Comparison of ENCODE assay signal across 23 cellular contexts in the genomic region with DNA sequence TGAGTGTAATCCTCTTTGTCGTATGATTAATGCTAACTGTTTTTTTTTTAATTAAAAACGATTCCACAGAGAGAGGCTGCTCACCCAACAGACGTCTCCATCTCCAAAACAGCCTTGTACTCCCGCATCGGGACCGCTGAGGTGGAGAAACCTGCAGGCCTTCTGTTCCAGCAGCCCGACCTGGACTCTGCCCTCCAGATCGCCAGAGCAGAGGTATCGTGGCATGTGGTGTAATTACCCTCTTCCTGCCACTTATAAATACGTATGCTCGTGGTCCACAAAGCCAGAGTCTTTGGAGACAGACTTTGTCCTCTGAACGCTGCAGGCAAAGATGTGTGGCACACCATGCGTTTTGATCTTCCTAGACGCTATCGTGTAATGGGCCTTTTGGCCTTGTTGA. TPM values are rescaled to one million over a fixed set of nuclear protein-coding genes. Genes with fewer than 3 reads are reported as not detected.
"Had no signal": no experiment of that assay in that cellular context is flagged by ENCODE, and none has a peak within 500 bp of the region (broad histone marks: within the 10 kb centered on the region; RNA-seq: fewer than 3 reads in every experiment).

No MANE protein-coding gene starts in this region.

- H3K9me3 ChIP-seq: colonic mucosa, psoas muscle, right atrium auricular region, upper lobe of left lung had no signal

- DNase-seq: activated CD4-positive, alpha-beta T cell treated with anti-CD3 and anti-CD28 coated beads, Interleukin-2, amount 10 ng/mL, durations not matched to agents 7 days and 5 days; activated CD8-positive, alpha-beta memory T cell treated with anti-CD3 and anti-CD28 coated beads, Interleukin-2, amount 10 ng/mL, durations not matched to agents 7 days and 5 days; activated CD8-positive, alpha-beta T cell treated with anti-CD3 and anti-CD28 coated beads for 36 hours; activated effector memory CD4-positive, alpha-beta T cell treated with anti-CD3 and anti-CD28 coated beads, Interleukin-2, amount 50 U/mL, for 16 hours; activated naive CD4-positive, alpha-beta T cell treated with anti-CD3 and anti-CD28 coated beads, Interleukin-2, amount 10 ng/mL, durations not matched to agents 7 days and 5 days; activated T-cell treated with anti-CD3 and anti-CD28 coated beads for 4 hours; amygdala; colonic mucosa; dorsolateral prefrontal cortex; effector memory CD8-positive, alpha-beta T cell; foreskin melanocyte; hypothalamus; midbrain; psoas muscle; stimulated activated CD4-positive, alpha-beta T cell treated with anti-CD3 and anti-CD28 coated beads, Interleukin-2, amount 100 ng/mL, for 24 hours; upper lobe of left lung had no signal

- H3K36me3 ChIP-seq: colonic mucosa had no signal

- H3K4me1 ChIP-seq: colonic mucosa, upper lobe of left lung had no signal

- H3K4me3 ChIP-seq: colonic mucosa, dorsolateral prefrontal cortex, psoas muscle, right atrium auricular region, upper lobe of left lung had no signal

- H3K27me3 ChIP-seq: colonic mucosa, dorsolateral prefrontal cortex, right atrium auricular region, upper lobe of left lung had no signal

- H3K27ac ChIP-seq: colonic mucosa, psoas muscle, right atrium auricular region, upper lobe of left lung, VCaP had no signal

RNA-seq across cellular contexts. Expression of a gene that starts 33.8 kb away (rescaled TPM):
- total RNA-seq: activated CD4-positive, alpha-beta T cell treated with anti-CD3 and anti-CD28 coated beads, Interleukin-2, amount 10 ng/mL, durations not matched to agents 7 days and 5 days; activated CD8-positive, alpha-beta memory T cell treated with anti-CD3 and anti-CD28 coated beads, Interleukin-2, amount 10 ng/mL, durations not matched to agents 7 days and 5 days; activated CD8-positive, alpha-beta T cell treated with anti-CD3 and anti-CD28 coated beads for 36 hours; endothelial cell of umbilical vein; natural killer cell treated with Interleukin-12 subunit alpha and Interleukin-12 subunit beta and Interleukin-15 and Interleukin-18, amount 100 ng/mL, for 72 hours; osteocyte; right atrium auricular region; skeletal muscle tissue; temporal lobe had no signal
